ENCODE assay signal across 8 cellular contexts in the genomic region with DNA sequence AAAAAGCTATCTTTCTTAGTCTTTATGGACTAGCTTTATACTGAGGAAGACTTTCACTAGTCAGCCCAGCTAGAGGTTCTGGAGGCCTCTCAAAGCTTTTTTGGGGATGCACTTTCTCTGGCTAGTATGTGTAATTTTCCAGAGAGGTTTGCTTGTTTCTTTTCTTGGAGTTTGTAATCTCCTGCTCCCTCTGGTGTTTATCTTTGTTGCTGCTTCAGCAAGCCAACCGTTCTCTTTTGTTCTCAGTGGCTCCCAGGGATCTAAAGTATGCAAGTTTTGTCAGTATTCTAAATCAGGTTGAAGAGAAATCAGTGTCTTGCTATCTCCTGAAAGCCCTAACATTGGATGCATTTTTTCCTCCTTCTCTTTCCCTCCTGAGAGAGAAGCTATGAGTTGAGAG.
DNase-seq lines count a peak whose midpoint lies in the region; ATAC-seq and TF ChIP-seq lines count a peak whose summit lies in the region.

No MANE protein-coding gene starts in this region.

- ATAC-seq in left lobe of liver (peak; percentile 78), HG02610 (IDR thresholded peaks at IDR 0.05; ENCODE audit: unreplicated experiment) (no peak), HG03457 (IDR thresholded peaks at IDR 0.05; ENCODE audit: unreplicated experiment) (no peak)
- ATAC-seq in stimulated activated memory B cell treated with anti-CD40 and anti-IgM and Interleukin-4, amounts not matched to agents 10 μg/mL and 1 μg/mL and 100 μg/mL, for 72 hours, result no peak

- no peaks in the 10 kb centered on the region for H3K4me1 Mint-ChIP-seq in CD14-positive monocyte
- no peaks in the 10 kb centered on the region for H3K4me1 Mint-ChIP-seq in stimulated activated memory B cell treated with anti-CD40 and anti-IgM and Interleukin-4, amounts not matched to agents 10 μg/mL and 1 μg/mL and 100 μg/mL, for 72 hours

- TF ChIP-seq CTCF in CD14-positive monocyte (IDR thresholded peaks at IDR 0.05) (peak; percentile 55), WERI-Rb-1 (IDR thresholded peaks at IDR 0.05; ENCODE audit: low read depth, low read length) (peak; percentile 62)

- peaks cover 0 to 3% (median 0%) of the 10 kb centered on the region in 7 donors for H3K9me3 Mint-ChIP-seq in CD14-positive monocyte
- H3K9me3 Mint-ChIP-seq in stimulated activated memory B cell treated with anti-CD40 and anti-IgM and Interleukin-4, amounts not matched to agents 10 μg/mL and 1 μg/mL and 100 μg/mL, for 72 hours, result peaks cover 3% of the 10 kb centered on the region

- H3K9me3 ChIP-seq in WERI-Rb-1 (ENCODE audit: severe bottlenecking), result no peaks in the 10 kb centered on the region

- no peaks in the 10 kb centered on the region for H3K36me3 ChIP-seq in WERI-Rb-1

- peaks cover 0 to 2% (median 0%) of the 10 kb centered on the region in 3 donors for H3K27me3 Mint-ChIP-seq in CD14-positive monocyte (ENCODE audit: low read depth in 3 of 3)
- no peaks in the 10 kb centered on the region for H3K27me3 Mint-ChIP-seq in stimulated activated memory B cell treated with anti-CD40 and anti-IgM and Interleukin-4, amounts not matched to agents 10 μg/mL and 1 μg/mL and 100 μg/mL, for 72 hours

- no peaks in the 10 kb centered on the region for H3K36me3 Mint-ChIP-seq in CD14-positive monocyte
- no peaks in the 10 kb centered on the region for H3K36me3 Mint-ChIP-seq in stimulated activated memory B cell treated with anti-CD40 and anti-IgM and Interleukin-4, amounts not matched to agents 10 μg/mL and 1 μg/mL and 100 μg/mL, for 72 hours

- no peak overlapping the region for H3K4me3 ChIP-seq in WERI-Rb-1 (ENCODE audit: low read depth, low read length)

- H3K4me3 Mint-ChIP-seq in CD14-positive monocyte, result no peak overlapping the region
- no peak overlapping the region for H3K4me3 Mint-ChIP-seq in stimulated activated memory B cell treated with anti-CD40 and anti-IgM and Interleukin-4, amounts not matched to agents 10 μg/mL and 1 μg/mL and 100 μg/mL, for 72 hours

- peaks cover 10% of the 10 kb centered on the region for H3K27me3 ChIP-seq in WERI-Rb-1 (ENCODE audit: insufficient read depth, low read depth, severe bottlenecking)

- H3K27ac ChIP-seq in WERI-Rb-1, result no peak overlapping the region

- no peak for DNase-seq in CD14-positive monocyte (ENCODE audit: low spot score)
- peak; percentile 35 for DNase-seq in HCEC 1CT
- no peak for DNase-seq in WERI-Rb-1
- DNase-seq in left lobe of liver (ENCODE audit: low spot score), result no peak
- DNase-seq in C1 segment of cervical spinal cord (lab: John Stamatoyannopoulos, UW), result no peak

- H3K27ac Mint-ChIP-seq in CD14-positive monocyte, result no peak overlapping the region
- no peak overlapping the region for H3K27ac Mint-ChIP-seq in stimulated activated memory B cell treated with anti-CD40 and anti-IgM and Interleukin-4, amounts not matched to agents 10 μg/mL and 1 μg/mL and 100 μg/mL, for 72 hours

- intact Hi-C loops in CD14-positive monocyte (cut with micrococcal nuclease), result loop anchor here (5.0 to 10.0 kb wide), 2 partner anchors 186 to 283 kb away; no protein-coding TSS in a partner anchor
